20 cellular contexts compared by ENCODE assay signal in genomic region chr14:78363008-78363407, GRCh38.
DNase-seq lines count a peak whose midpoint lies in the region; ATAC-seq and TF ChIP-seq lines count a peak whose summit lies in the region.
"Had no signal": no experiment of that assay in that cellular context is flagged by ENCODE, and none has a peak within 500 bp of the region (broad histone marks: within the 10 kb centered on the region; RNA-seq: fewer than 3 reads in every experiment).

No MANE protein-coding gene starts in this region.

- no peaks in the 10 kb centered on the region for H3K36me3 Mint-ChIP-seq in activated naive CD4-positive, alpha-beta T cell treated with anti-CD3 and anti-CD28 coated beads for 36 hours (ENCODE audit: low read depth)
- no peaks in the 10 kb centered on the region for H3K36me3 Mint-ChIP-seq in chondrocyte (ENCODE audit: low read depth)
- H3K36me3 Mint-ChIP-seq: T-cell had no signal

- H3K27ac Mint-ChIP-seq in activated naive CD4-positive, alpha-beta T cell treated with anti-CD3 and anti-CD28 coated beads for 36 hours = no peak overlapping the region
- H3K27ac Mint-ChIP-seq in chondrocyte (ENCODE audit: unreplicated experiment) = no peak overlapping the region
- H3K27ac Mint-ChIP-seq: T-cell had no signal

- CTCF ChIA-PET in activated naive CD4-positive, alpha-beta T cell treated with anti-CD3 and anti-CD28 coated beads for 36 hours (lab: Charles Lee) = no interaction called here

- peak; percentile 33 for ATAC-seq in upper lobe of right lung
- ATAC-seq: HCT116, T-cell had no signal

- no peaks in the 10 kb centered on the region for H3K36me3 ChIP-seq in upper lobe of right lung

- no peak overlapping the region for H3K27ac ChIP-seq in upper lobe of right lung
- H3K27ac ChIP-seq: RWPE1 had no signal

- no peak for TF ChIP-seq CTCF in upper lobe of right lung (IDR thresholded peaks at IDR 0.05)
- no peak for TF ChIP-seq CTCF in chondrocyte (IDR thresholded peaks at IDR 0.05)

- no peaks in the 10 kb centered on the region for H3K4me1 ChIP-seq in upper lobe of right lung

- DNase-seq in NCI-H2107 (lab: John Stamatoyannopoulos, UW) = peak; percentile 37
- no peak for DNase-seq in NCI-H2107 treated with DMSO at 0.1 percent for 48 hours (lab: John Stamatoyannopoulos, UW; ENCODE audit: unreplicated experiment)
- DNase-seq in NCI-H2029 (lab: John Stamatoyannopoulos, UW) = peak; percentile 62
- DNase-seq in NCI-H2196 (lab: John Stamatoyannopoulos, UW; ENCODE audit: unreplicated experiment) = peak; percentile 43
- no peak for DNase-seq in upper lobe of right lung
- no peak for DNase-seq in activated naive CD4-positive, alpha-beta T cell treated with anti-CD3 and anti-CD28 coated beads for 36 hours
- DNase-seq in chondrocyte (ENCODE audit: low spot score) = no peak
- DNase-seq: DMS153, EL, GDM1, NCI-H1048, NCI-H1436 treated with DMSO at 0.1 percent for 48 hours, NCI-H2081, NCI-H446, NCI-H524 treated with DMSO at 0.1 percent for 48 hours, NCI-H82, SHP77, T-cell had no signal

- intact Hi-C loops in upper lobe of right lung (cut with DNase I) = no loop called here
- intact Hi-C loops in activated naive CD4-positive, alpha-beta T cell treated with anti-CD3 and anti-CD28 coated beads for 36 hours (cut with micrococcal nuclease) = no loop called here

- H3K9me3 ChIP-seq in upper lobe of right lung = no peaks in the 10 kb centered on the region

- peaks cover 2% of the 10 kb centered on the region for H3K9me3 Mint-ChIP-seq in activated naive CD4-positive, alpha-beta T cell treated with anti-CD3 and anti-CD28 coated beads for 36 hours
- H3K9me3 Mint-ChIP-seq in chondrocyte (ENCODE audit: low read depth) = no peaks in the 10 kb centered on the region
- H3K9me3 Mint-ChIP-seq: T-cell had no signal

- H3K4me3 Mint-ChIP-seq in activated naive CD4-positive, alpha-beta T cell treated with anti-CD3 and anti-CD28 coated beads for 36 hours = no peak overlapping the region
- H3K4me3 Mint-ChIP-seq in chondrocyte (ENCODE audit: unreplicated experiment) = no peak overlapping the region
- H3K4me3 Mint-ChIP-seq: T-cell had no signal

- H3K27me3 ChIP-seq in upper lobe of right lung = no peaks in the 10 kb centered on the region

- H3K4me1 Mint-ChIP-seq in activated naive CD4-positive, alpha-beta T cell treated with anti-CD3 and anti-CD28 coated beads for 36 hours (ENCODE audit: low read depth) = no peaks in the 10 kb centered on the region
- H3K4me1 Mint-ChIP-seq in chondrocyte (ENCODE audit: low read depth) = no peaks in the 10 kb centered on the region
- H3K4me1 Mint-ChIP-seq: T-cell had no signal

- no peak overlapping the region for H3K4me3 ChIP-seq in upper lobe of right lung

- no peaks in the 10 kb centered on the region for H3K27me3 Mint-ChIP-seq in activated naive CD4-positive, alpha-beta T cell treated with anti-CD3 and anti-CD28 coated beads for 36 hours (ENCODE audit: low read depth)
- H3K27me3 Mint-ChIP-seq in chondrocyte (ENCODE audit: low read depth) = no peaks in the 10 kb centered on the region

Comparison
In these comparisons a context has a peak if more than half of its experiments do, and no peak if none do; other contexts are left out.
1. DNase-seq: peak in NCI-H2107 (single experiment), NCI-H2029 (single experiment) and NCI-H2196 (single experiment); none in NCI-H2107 treated with DMSO at 0.1 percent for 48 hours (single experiment), upper lobe of right lung (single experiment), activated naive CD4-positive, alpha-beta T cell treated with anti-CD3 and anti-CD28 coated beads for 36 hours (single experiment) and chondrocyte (single experiment).